19 cellular contexts compared by ENCODE assay signal in the genomic region with DNA sequence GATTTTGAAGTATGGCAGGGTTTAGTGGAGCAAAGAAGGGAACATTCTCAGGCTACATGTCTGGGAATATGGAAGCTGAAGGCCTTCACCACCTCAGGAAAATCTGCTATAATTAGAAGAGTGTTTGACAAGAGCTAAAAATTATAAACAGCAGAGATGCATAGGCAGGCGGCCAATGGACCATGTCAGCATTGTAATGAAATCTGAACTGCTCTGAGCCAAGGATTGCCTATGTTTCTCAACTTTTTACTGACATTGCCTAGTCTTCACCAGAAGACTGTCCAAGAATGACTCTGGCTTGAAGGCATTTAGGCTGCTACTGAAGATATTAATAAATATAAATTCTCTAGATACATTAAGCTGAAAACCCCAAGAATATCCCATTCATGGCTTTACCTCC.
DNase-seq lines count a peak whose midpoint lies in the region; ATAC-seq and TF ChIP-seq lines count a peak whose summit lies in the region.
"Had no signal": no experiment of that assay in that cellular context is flagged by ENCODE, and none has a peak within 500 bp of the region (broad histone marks: within the 10 kb centered on the region; RNA-seq: fewer than 3 reads in every experiment).

No MANE protein-coding gene starts in this region.

- no peaks in the 10 kb centered on the region for H3K9me3 ChIP-seq in thoracic aorta
- H3K9me3 ChIP-seq: body of pancreas had no signal

- peaks cover 22 to 39% of the 10 kb centered on the region in 2 donors for H3K4me1 ChIP-seq in thoracic aorta (ENCODE audit: control insufficient read depth in 1 of 2, low read depth in 2 of 2)

- DNase-seq in HCEC 1CT (peak; percentile 63), fibroblast of mammary gland (ENCODE audit: low read depth) (peak; percentile 2), left lobe of liver (ENCODE audit: low spot score) (no peak), thoracic aorta (ENCODE audit: low spot score) (no peak), NK-92 (lab: John Stamatoyannopoulos, UW; ENCODE audit: unreplicated experiment) (no peak)
- no peak for DNase-seq in activated CD4-positive, alpha-beta memory T cell treated with anti-CD3 and anti-CD28 coated beads, Interleukin-2, amount 10 ng/mL, durations not matched to agents 7 days and 5 days
- DNase-seq: activated T-cell treated with anti-CD3 and anti-CD28 coated beads, Interleukin-2, amount 50 U/mL, for 1 hour; body of pancreas; head of caudate nucleus; immature natural killer cell; Kasumi-1; mesendoderm; nephron progenitor cell; OCI-M1; SIG-M5; T-helper 1 cell had no signal

- H3K9me3 Mint-ChIP-seq in activated CD4-positive, alpha-beta memory T cell treated with anti-CD3 and anti-CD28 coated beads, Interleukin-2, amount 10 ng/mL, durations not matched to agents 7 days and 5 days = no peaks in the 10 kb centered on the region
- H3K9me3 Mint-ChIP-seq: immature natural killer cell; stimulated activated naive CD8-positive, alpha-beta T cell treated with anti-CD3 and anti-CD28 coated beads, Interleukin-15, Interleukin-2, amounts not matched to agents 100 ng/mL and 50 ng/mL, for 24 hours had no signal

- no peaks in the 10 kb centered on the region for H3K27me3 Mint-ChIP-seq in activated CD4-positive, alpha-beta memory T cell treated with anti-CD3 and anti-CD28 coated beads, Interleukin-2, amount 10 ng/mL, durations not matched to agents 7 days and 5 days
- H3K27me3 Mint-ChIP-seq: activated naive CD4-positive, alpha-beta T cell treated with anti-CD3 and anti-CD28 coated beads, Interleukin-2, amount 50 U/mL, for 24 hours; stimulated activated naive CD8-positive, alpha-beta T cell treated with anti-CD3 and anti-CD28 coated beads, Interleukin-15, Interleukin-2, amounts not matched to agents 100 ng/mL and 50 ng/mL, for 24 hours had no signal

- H3K27ac Mint-ChIP-seq in activated CD4-positive, alpha-beta memory T cell treated with anti-CD3 and anti-CD28 coated beads, Interleukin-2, amount 10 ng/mL, durations not matched to agents 7 days and 5 days = no peak overlapping the region
- H3K27ac Mint-ChIP-seq: activated naive CD4-positive, alpha-beta T cell treated with anti-CD3 and anti-CD28 coated beads, Interleukin-2, amount 50 U/mL, for 24 hours; immature natural killer cell; nephron progenitor cell; stimulated activated naive CD8-positive, alpha-beta T cell treated with anti-CD3 and anti-CD28 coated beads, Interleukin-15, Interleukin-2, amounts not matched to agents 100 ng/mL and 50 ng/mL, for 24 hours had no signal

- no peak overlapping the region for H3K4me3 Mint-ChIP-seq in activated CD4-positive, alpha-beta memory T cell treated with anti-CD3 and anti-CD28 coated beads, Interleukin-2, amount 10 ng/mL, durations not matched to agents 7 days and 5 days
- H3K4me3 Mint-ChIP-seq: activated naive CD4-positive, alpha-beta T cell treated with anti-CD3 and anti-CD28 coated beads, Interleukin-2, amount 50 U/mL, for 24 hours; immature natural killer cell; nephron progenitor cell; stimulated activated naive CD8-positive, alpha-beta T cell treated with anti-CD3 and anti-CD28 coated beads, Interleukin-15, Interleukin-2, amounts not matched to agents 100 ng/mL and 50 ng/mL, for 24 hours had no signal

- ATAC-seq in left lobe of liver (peak; percentile 83), thoracic aorta (ENCODE audit: insufficient number of reproducible peaks, low FRiP score, low read depth) (no peak), HG02642 (IDR thresholded peaks at IDR 0.05; ENCODE audit: poor library complexity, unreplicated experiment) (no peak)
- ATAC-seq: body of pancreas had no signal

- no peaks in the 10 kb centered on the region for H3K4me1 Mint-ChIP-seq in activated CD4-positive, alpha-beta memory T cell treated with anti-CD3 and anti-CD28 coated beads, Interleukin-2, amount 10 ng/mL, durations not matched to agents 7 days and 5 days
- H3K4me1 Mint-ChIP-seq: activated naive CD4-positive, alpha-beta T cell treated with anti-CD3 and anti-CD28 coated beads, Interleukin-2, amount 50 U/mL, for 24 hours had no signal

- POLR2A ChIA-PET in activated CD4-positive, alpha-beta memory T cell treated with anti-CD3 and anti-CD28 coated beads, Interleukin-2, amount 10 ng/mL, durations not matched to agents 7 days and 5 days (lab: Charles Lee) = no interaction called here

- CTCF ChIA-PET in activated CD4-positive, alpha-beta memory T cell treated with anti-CD3 and anti-CD28 coated beads, Interleukin-2, amount 10 ng/mL, durations not matched to agents 7 days and 5 days (lab: Charles Lee) = no interaction called here

- H3K27me3 ChIP-seq in thoracic aorta (replicated peaks; ENCODE audit: insufficient read depth) = no peaks in the 10 kb centered on the region
- H3K27me3 ChIP-seq: body of pancreas had no signal

- H3K36me3 ChIP-seq in thoracic aorta = no peaks in the 10 kb centered on the region

- H3K4me3 ChIP-seq in fibroblast of mammary gland (ENCODE audit: control insufficient read depth, low read depth, low read length) = no peak overlapping the region
- no peak overlapping the region for H3K4me3 ChIP-seq in thoracic aorta
- H3K4me3 ChIP-seq: body of pancreas had no signal

- no peaks in the 10 kb centered on the region for H3K36me3 Mint-ChIP-seq in activated CD4-positive, alpha-beta memory T cell treated with anti-CD3 and anti-CD28 coated beads, Interleukin-2, amount 10 ng/mL, durations not matched to agents 7 days and 5 days (ENCODE audit: low read depth)

- TF ChIP-seq CTCF in fibroblast of mammary gland (conservative IDR thresholded peaks at IDR 0.05; ENCODE audit: control insufficient read depth, insufficient read depth, low read depth, low read length) = no peak
- TF ChIP-seq CTCF in thoracic aorta (IDR thresholded peaks at IDR 0.05) = no peak

- peak overlapping the region; percentile 26 to 54 for H3K27ac ChIP-seq in thoracic aorta
- H3K27ac ChIP-seq: body of pancreas had no signal

Comparison
In these comparisons a context has a peak if more than half of its experiments do, and no peak if none do; other contexts are left out.
1. DNase-seq: peak in HCEC 1CT (single experiment) and fibroblast of mammary gland (single experiment); none in left lobe of liver (single experiment), thoracic aorta (single experiment), NK-92 (single experiment) and activated CD4-positive, alpha-beta memory T cell treated with anti-CD3 and anti-CD28 coated beads, Interleukin-2, amount 10 ng/mL, durations not matched to agents 7 days and 5 days (single experiment).